ENCODE assay signal across 10 cellular contexts in genomic region chr10:85925201-85925750, GRCh38.
"Had no signal": no experiment of that assay in that cellular context is flagged by ENCODE, and none has a peak within 500 bp of the region (broad histone marks: within the 10 kb centered on the region; RNA-seq: fewer than 3 reads in every experiment).

No MANE protein-coding gene starts in this region.

- H3K9me3 ChIP-seq: HAP-1 had no signal

- ATAC-seq: HCT116, HepG2 had no signal

- DNase-seq: GM23248, GOT3, H7, HFFc6, KBM-7 had no signal

- H3K9ac ChIP-seq: GM23248 had no signal

- H3K4me1 ChIP-seq: HAP-1 had no signal

- H3K9me3 Mint-ChIP-seq: IgD-negative memory B cell had no signal

- H3K27ac ChIP-seq: GM23248, HL-60 had no signal

- H3K36me3 ChIP-seq: HAP-1 had no signal

- H2AFZ ChIP-seq: GM23248 had no signal

- H3K4me3 Mint-ChIP-seq: HFFc6, IgD-negative memory B cell had no signal

- FAIRE-seq: HepG2 had no signal

- H3K27ac Mint-ChIP-seq: HFFc6, IgD-negative memory B cell had no signal

- H3K4me3 ChIP-seq: GM23248, HAP-1 had no signal
